ENCODE assay signal across 21 cellular contexts in the genomic region with DNA sequence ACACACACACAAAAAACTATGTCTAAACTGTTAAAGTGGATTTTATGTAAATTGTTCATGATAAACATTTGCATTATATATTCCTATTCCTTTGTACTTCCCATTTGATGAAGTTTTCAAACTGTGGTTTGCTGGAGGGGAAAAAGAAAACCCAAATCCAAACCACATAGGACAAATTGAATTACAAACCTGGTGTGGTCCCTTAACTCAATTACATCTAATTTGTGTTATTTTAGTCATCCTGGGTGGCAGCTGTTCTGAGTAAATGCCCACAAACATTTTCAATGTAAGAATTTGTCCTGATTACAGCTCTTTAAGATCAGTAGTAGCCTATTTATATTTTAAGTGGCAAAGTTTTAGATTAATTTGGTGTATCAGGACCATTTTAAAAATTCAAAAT.
DNase-seq lines count a peak whose midpoint lies in the region; ATAC-seq and TF ChIP-seq lines count a peak whose summit lies in the region.
"Had no signal": no experiment of that assay in that cellular context is flagged by ENCODE, and none has a peak within 500 bp of the region (broad histone marks: within the 10 kb centered on the region; RNA-seq: fewer than 3 reads in every experiment).

No MANE protein-coding gene starts in this region.

- peak; percentile 1 for DNase-seq in GDM1 (lab: John Stamatoyannopoulos, UW)
- DNase-seq in SJCRH30, result peak; percentile 15 to 69
- DNase-seq in myocyte (ENCODE audit: low read depth), result peak; percentile 29
- no peak for DNase-seq in activated T-helper 1 cell treated with anti-CD3 and anti-CD28 coated beads, Interleukin-12 subunit alpha, Interleukin-12 subunit beta, Interleukin-2, Interleukin-4 antibody, amounts not matched to agents 30 ng/mL and 10 ng/mL and 1 ng/mL, durations not matched to agents 14 hours and 24 hours and 36 hours (ENCODE audit: low spot score)
- DNase-seq in activated T-cell treated with anti-CD3 and anti-CD28 coated beads, Interleukin-2, amount 50 U/mL, for 4 hours, result no peak
- DNase-seq in MM.1S, result no peak
- DNase-seq in NCI-H1092 (lab: John Stamatoyannopoulos, UW), result no peak
- DNase-seq: BE2C, DMS79 treated with DMSO at 0.1 percent for 48 hours, GM23248, NCI-H1105, NCI-H1694, NCI-H446, OCI-M1 had no signal

- H3K4me3 Mint-ChIP-seq in activated T-helper 1 cell treated with anti-CD3 and anti-CD28 coated beads, Interleukin-12 subunit alpha, Interleukin-12 subunit beta, Interleukin-2, Interleukin-4 antibody, amounts not matched to agents 30 ng/mL and 10 ng/mL and 1 ng/mL, durations not matched to agents 14 hours and 24 hours and 36 hours, result no peak overlapping the region
- H3K4me3 Mint-ChIP-seq in activated T-cell treated with anti-CD3 and anti-CD28 coated beads, Interleukin-2, amount 50 U/mL, for 4 hours, result no peak overlapping the region

- no peaks in the 10 kb centered on the region for H3K79me2 ChIP-seq in MM.1S (ENCODE audit: low read length)

- H3K4me3 ChIP-seq in HEK293 (ENCODE audit: low read depth, low read length), result no peak overlapping the region
- no peak overlapping the region for H3K4me3 ChIP-seq in SJCRH30
- no peak overlapping the region for H3K4me3 ChIP-seq in MM.1S (ENCODE audit: low read length)
- H3K4me3 ChIP-seq: A549, GM23248, HAP-1, K562 had no signal

- H3K27me3 ChIP-seq in SJCRH30, result no peaks in the 10 kb centered on the region
- H3K27me3 ChIP-seq in MM.1S (replicated peaks; ENCODE audit: insufficient read depth, low read length), result no peaks in the 10 kb centered on the region
- H3K27me3 ChIP-seq: BE2C had no signal

- POLR2A ChIA-PET in HEK293 (lab: Yijun Ruan, JAX), result no interaction called here

- H3K36me3 ChIP-seq in HEK293 (ENCODE audit: control insufficient read depth in 2 of 2, insufficient read depth in 1 of 2, low read length in 2 of 2), result no peaks in the 10 kb centered on the region
- H3K36me3 ChIP-seq in SJCRH30, result no peaks in the 10 kb centered on the region
- H3K36me3 ChIP-seq in MM.1S (replicated peaks; ENCODE audit: insufficient read depth, low read length), result no peaks in the 10 kb centered on the region
- H3K36me3 ChIP-seq: BE2C, HAP-1 had no signal

- H3K9me3 Mint-ChIP-seq in activated T-helper 1 cell treated with anti-CD3 and anti-CD28 coated beads, Interleukin-12 subunit alpha, Interleukin-12 subunit beta, Interleukin-2, Interleukin-4 antibody, amounts not matched to agents 30 ng/mL and 10 ng/mL and 1 ng/mL, durations not matched to agents 14 hours and 24 hours and 36 hours, result no peaks in the 10 kb centered on the region
- H3K9me3 Mint-ChIP-seq in activated T-cell treated with anti-CD3 and anti-CD28 coated beads, Interleukin-2, amount 50 U/mL, for 4 hours, result no peaks in the 10 kb centered on the region

- H4K20me1 ChIP-seq in MM.1S (ENCODE audit: insufficient read depth, low read length), result no peaks in the 10 kb centered on the region

- no peaks in the 10 kb centered on the region for H3K27me3 Mint-ChIP-seq in activated T-helper 1 cell treated with anti-CD3 and anti-CD28 coated beads, Interleukin-12 subunit alpha, Interleukin-12 subunit beta, Interleukin-2, Interleukin-4 antibody, amounts not matched to agents 30 ng/mL and 10 ng/mL and 1 ng/mL, durations not matched to agents 14 hours and 24 hours and 36 hours (ENCODE audit: insufficient read depth)
- no peaks in the 10 kb centered on the region for H3K27me3 Mint-ChIP-seq in activated T-cell treated with anti-CD3 and anti-CD28 coated beads, Interleukin-2, amount 50 U/mL, for 4 hours (ENCODE audit: low read depth)

- no peak for ATAC-seq in activated T-cell treated with anti-CD3 and anti-CD28 coated beads, Interleukin-2, amount 50 U/mL, for 4 hours
- ATAC-seq: A549, HepG2, K562, Right ventricle myocardium inferior had no signal

- intact Hi-C loops in activated T-helper 1 cell treated with anti-CD3 and anti-CD28 coated beads, Interleukin-12 subunit alpha, Interleukin-12 subunit beta, Interleukin-2, Interleukin-4 antibody, amounts not matched to agents 30 ng/mL and 10 ng/mL and 1 ng/mL, durations not matched to agents 14 hours and 24 hours and 36 hours (cut with micrococcal nuclease), result no loop called here

- H3K36me3 Mint-ChIP-seq in activated T-helper 1 cell treated with anti-CD3 and anti-CD28 coated beads, Interleukin-12 subunit alpha, Interleukin-12 subunit beta, Interleukin-2, Interleukin-4 antibody, amounts not matched to agents 30 ng/mL and 10 ng/mL and 1 ng/mL, durations not matched to agents 14 hours and 24 hours and 36 hours (ENCODE audit: low read depth), result peaks cover 4% of the 10 kb centered on the region
- peaks cover 5% of the 10 kb centered on the region for H3K36me3 Mint-ChIP-seq in activated T-cell treated with anti-CD3 and anti-CD28 coated beads, Interleukin-2, amount 50 U/mL, for 4 hours (ENCODE audit: insufficient read depth)

- CTCF ChIA-PET in HEK293 (lab: Yijun Ruan, JAX), result interaction anchor here (0.7 to 1.0 kb wide), 2 partner anchors 174 to 870 kb away, joined by 3 read pairs; no protein-coding TSS in a partner anchor

- no peak overlapping the region for H3K9ac ChIP-seq in MM.1S (ENCODE audit: low read length)
- H3K9ac ChIP-seq: GM23248 had no signal

- H3K4me1 Mint-ChIP-seq in activated T-helper 1 cell treated with anti-CD3 and anti-CD28 coated beads, Interleukin-12 subunit alpha, Interleukin-12 subunit beta, Interleukin-2, Interleukin-4 antibody, amounts not matched to agents 30 ng/mL and 10 ng/mL and 1 ng/mL, durations not matched to agents 14 hours and 24 hours and 36 hours (ENCODE audit: low read depth), result no peaks in the 10 kb centered on the region
- no peaks in the 10 kb centered on the region for H3K4me1 Mint-ChIP-seq in activated T-cell treated with anti-CD3 and anti-CD28 coated beads, Interleukin-2, amount 50 U/mL, for 4 hours (ENCODE audit: low read depth)

- no peak overlapping the region for H2AFZ ChIP-seq in MM.1S (ENCODE audit: low read length)
- H2AFZ ChIP-seq: GM23248 had no signal

- H3K4me1 ChIP-seq in HEK293 (ENCODE audit: control insufficient read depth, insufficient read depth, low read length) (peaks cover 54% of the 10 kb centered on the region), SJCRH30 (peaks cover 42% of the 10 kb centered on the region), MM.1S (ENCODE audit: low read length) (no peaks in the 10 kb centered on the region)

- H3F3A ChIP-seq in MM.1S (ENCODE audit: insufficient read depth, low read length), result no peaks in the 10 kb centered on the region

- no peak overlapping the region for H3K4me2 ChIP-seq in MM.1S (ENCODE audit: low read depth, low read length)
- H3K4me2 ChIP-seq: A549 had no signal

- no peaks in the 10 kb centered on the region for H3K9me3 ChIP-seq in HEK293 (ENCODE audit: control insufficient read depth, insufficient read depth, low read depth, low read length)
- H3K9me3 ChIP-seq in SJCRH30 (replicated peaks), result 0 out of 2 replicates have a peak, but pooled peaks cover 4% of the 10 kb centered on the region
- no peaks in the 10 kb centered on the region for H3K9me3 ChIP-seq in MM.1S (replicated peaks; ENCODE audit: insufficient read depth, low read length)
- H3K9me3 ChIP-seq: A549, BE2C, HAP-1 had no signal

- H3K27ac ChIP-seq in HEK293 (ENCODE audit: extremely low read depth, low read depth, low read length) (peak overlapping the region; percentile 43), SJCRH30 (peak overlapping the region; percentile 20; the same call in 1 of the 2 replicates), MM.1S (ENCODE audit: low read length) (no peak overlapping the region)
- H3K27ac ChIP-seq: GM23248, HL-60 had no signal

- TF ChIP-seq CTCF in HEK293 (tag by site-specific recombination; IDR thresholded peaks at IDR 0.05), result no peak
- no peak for TF ChIP-seq CTCF in MM.1S (IDR thresholded peaks at IDR 0.05; ENCODE audit: low read length)

- no peak overlapping the region for H3K27ac Mint-ChIP-seq in activated T-helper 1 cell treated with anti-CD3 and anti-CD28 coated beads, Interleukin-12 subunit alpha, Interleukin-12 subunit beta, Interleukin-2, Interleukin-4 antibody, amounts not matched to agents 30 ng/mL and 10 ng/mL and 1 ng/mL, durations not matched to agents 14 hours and 24 hours and 36 hours

- no peaks in the 10 kb centered on the region for H3K9me2 ChIP-seq in MM.1S (replicated peaks; ENCODE audit: insufficient read depth, low read length)

TF ChIP-seq in HEK293, 187 proteins besides CTCF, POLR2A, EP300 and RAD21:
- TF ChIP-seq OSR2 (tag by site-specific recombination; IDR thresholded peaks at IDR 0.05) (peak; percentile 15; the same call in 1 of the 2 replicates), ZNF664 (tag by site-specific recombination; IDR thresholded peaks at IDR 0.05) (no peak), GLIS1 (tag by site-specific recombination; IDR thresholded peaks at IDR 0.05) (peak; percentile 49; the same call in 1 of the 2 replicates)
TF ChIP-seq in HEK293: peak in this region for 2.

Comparison
In these comparisons a context has a peak if more than half of its experiments do, and no peak if none do; other contexts are left out.
1. DNase-seq: peak in GDM1 (single experiment), SJCRH30 (2 of 2) and myocyte (single experiment); none in activated T-helper 1 cell treated with anti-CD3 and anti-CD28 coated beads, Interleukin-12 subunit alpha, Interleukin-12 subunit beta, Interleukin-2, Interleukin-4 antibody, amounts not matched to agents 30 ng/mL and 10 ng/mL and 1 ng/mL, durations not matched to agents 14 hours and 24 hours and 36 hours (single experiment), activated T-cell treated with anti-CD3 and anti-CD28 coated beads, Interleukin-2, amount 50 U/mL, for 4 hours (single experiment), MM.1S (single experiment) and NCI-H1092 (single experiment).